1 cellular context compared by ENCODE assay signal in the genomic region with DNA sequence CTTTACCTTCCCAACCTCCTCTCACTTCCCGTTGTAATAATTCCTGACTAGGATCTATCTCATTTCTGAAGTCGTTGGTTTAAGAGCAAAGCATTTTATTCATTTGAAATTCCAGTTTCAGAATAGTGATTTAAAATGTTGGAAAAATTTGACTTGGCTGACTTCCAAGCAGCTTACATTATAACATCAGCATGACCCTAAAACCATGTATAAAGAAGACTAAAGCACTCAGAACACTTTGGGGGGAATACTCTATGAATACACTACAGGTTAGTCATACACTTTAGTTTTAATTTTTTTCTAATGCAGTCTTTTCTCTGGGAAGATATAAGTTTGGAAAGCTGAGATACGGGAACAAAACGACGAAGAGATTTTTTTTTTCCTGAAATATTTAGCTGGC.
TF ChIP-seq lines count a peak whose summit lies in the region.

No MANE protein-coding gene starts in this region.

TF ChIP-seq in WTC11, 78 proteins besides CTCF, POLR2A, EP300 and RAD21 (continued from another document):
- TF ChIP-seq E2F1 (CRISPR knock-in tag; IDR thresholded peaks at IDR 0.05) = no peak
- no peak for TF ChIP-seq NR1H2 (CRISPR knock-in tag; IDR thresholded peaks at IDR 0.05)
- no peak for TF ChIP-seq MYBL2 (CRISPR knock-in tag; IDR thresholded peaks at IDR 0.05)
- no peak for TF ChIP-seq ZSCAN18 (CRISPR knock-in tag; IDR thresholded peaks at IDR 0.05)
- TF ChIP-seq, protein P1, sequence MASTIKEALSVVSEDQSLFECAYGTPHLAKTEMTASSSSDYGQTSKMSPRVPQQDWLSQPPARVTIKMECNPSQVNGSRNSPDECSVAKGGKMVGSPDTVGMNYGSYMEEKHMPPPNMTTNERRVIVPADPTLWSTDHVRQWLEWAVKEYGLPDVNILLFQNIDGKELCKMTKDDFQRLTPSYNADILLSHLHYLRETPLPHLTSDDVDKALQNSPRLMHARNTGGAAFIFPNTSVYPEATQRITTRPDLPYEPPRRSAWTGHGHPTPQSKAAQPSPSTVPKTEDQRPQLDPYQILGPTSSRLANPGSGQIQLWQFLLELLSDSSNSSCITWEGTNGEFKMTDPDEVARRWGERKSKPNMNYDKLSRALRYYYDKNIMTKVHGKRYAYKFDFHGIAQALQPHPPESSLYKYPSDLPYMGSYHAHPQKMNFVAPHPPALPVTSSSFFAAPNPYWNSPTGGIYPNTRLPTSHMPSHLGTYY (CRISPR knock-in tag; IDR thresholded peaks at IDR 0.05) = no peak
- no peak for TF ChIP-seq ETV6 (CRISPR knock-in tag; IDR thresholded peaks at IDR 0.05)
- TF ChIP-seq FOXP4 (CRISPR knock-in tag; IDR thresholded peaks at IDR 0.05) = no peak
- no peak for TF ChIP-seq SP1 (CRISPR knock-in tag; conservative IDR thresholded peaks at IDR 0.05)
- TF ChIP-seq FOXP1 (CRISPR knock-in tag; IDR thresholded peaks at IDR 0.05; ENCODE audit: borderline replicate concordance) = no peak
- no peak for TF ChIP-seq ZBTB21 (CRISPR knock-in tag; IDR thresholded peaks at IDR 0.05; ENCODE audit: borderline replicate concordance)
- no peak for TF ChIP-seq RORB (CRISPR knock-in tag; IDR thresholded peaks at IDR 0.05)
- no peak for TF ChIP-seq EMX1 (CRISPR knock-in tag; IDR thresholded peaks at IDR 0.05)
- TF ChIP-seq ESRRA (CRISPR knock-in tag; IDR thresholded peaks at IDR 0.05; ENCODE audit: borderline replicate concordance) = no peak
